1 cellular context compared by ENCODE assay signal in the genomic region with DNA sequence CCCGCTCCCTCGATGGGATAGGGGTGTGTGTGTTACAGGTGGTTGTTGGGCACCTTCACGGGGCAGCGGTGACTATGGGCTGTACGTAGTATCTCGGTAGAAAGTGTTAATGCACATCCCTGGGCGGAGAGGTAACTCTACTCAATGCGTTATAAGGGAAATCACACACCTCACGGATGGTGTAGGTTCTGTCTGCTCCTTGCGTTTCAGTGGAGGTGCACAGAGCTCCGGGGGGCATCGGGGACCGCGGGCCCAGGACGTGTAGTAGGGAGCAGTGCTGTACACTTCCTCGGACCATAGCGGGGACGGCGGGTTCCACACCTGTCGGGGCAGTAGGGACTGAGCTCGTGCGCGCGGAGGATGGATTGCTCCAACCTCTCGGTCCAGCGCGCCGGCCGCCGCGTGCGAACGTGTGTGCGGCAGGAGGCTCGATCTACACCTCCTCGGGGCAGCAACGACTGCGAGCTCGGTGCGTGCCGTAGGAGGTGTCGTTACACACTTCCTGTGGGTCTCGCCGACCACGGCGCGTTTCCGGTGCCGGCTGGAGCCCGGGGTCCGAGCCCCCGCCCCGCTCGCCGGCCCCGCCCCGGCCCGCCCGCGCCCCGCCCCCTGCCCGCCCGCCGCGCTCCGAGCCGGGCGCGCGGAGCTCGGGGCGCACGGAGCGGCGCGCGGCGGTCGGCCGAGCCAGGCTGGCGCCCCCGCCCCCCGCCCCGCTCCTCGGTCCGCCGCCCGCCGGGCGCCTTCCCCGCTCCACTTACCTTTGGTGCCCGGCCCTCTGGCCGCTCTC.
TF ChIP-seq lines count a peak whose summit lies in the region.

A gene with protein sequence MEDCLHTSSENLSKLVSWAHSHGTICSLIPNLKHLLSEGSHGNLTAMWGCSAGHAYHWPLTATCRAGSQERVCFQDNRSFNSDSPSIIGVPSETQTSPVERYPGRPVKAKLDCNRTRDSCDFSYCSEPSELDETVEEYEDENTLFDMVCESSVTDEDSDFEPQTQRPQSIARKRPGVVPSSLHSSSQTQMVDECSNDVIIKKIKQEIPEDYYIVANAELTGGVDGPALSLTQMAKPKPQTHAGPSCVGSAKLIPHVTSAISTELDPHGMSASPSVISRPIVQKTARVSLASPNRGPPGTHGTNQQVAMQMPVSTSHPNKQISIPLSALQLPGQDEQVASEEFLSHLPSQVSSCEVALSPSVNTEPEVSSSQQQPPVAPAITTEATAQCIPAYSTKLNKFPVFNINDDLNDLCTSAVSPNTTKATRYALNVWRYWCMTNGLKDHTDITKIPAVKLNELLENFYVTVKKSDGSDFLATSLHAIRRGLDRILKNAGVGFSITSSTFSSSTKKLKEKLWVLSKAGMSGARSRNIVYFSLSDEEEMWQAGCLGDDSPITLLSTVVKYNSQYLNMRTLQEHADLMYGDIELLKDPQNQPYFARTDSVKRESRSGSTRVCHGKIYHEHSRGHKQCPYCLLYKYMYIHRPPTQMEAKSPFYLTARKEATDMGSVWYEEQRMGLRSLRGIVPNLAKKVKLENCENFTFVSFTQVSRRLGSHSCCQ (plus strand): TSS at position 607 of the 787 bp plus-strand sequence. CDS start 87,254 bp downstream, outside the sequence.

TF ChIP-seq in HepG2, 621 proteins besides CTCF, POLR2A, EP300 and RAD21 (continued from another document):
- TF ChIP-seq, protein P1, sequence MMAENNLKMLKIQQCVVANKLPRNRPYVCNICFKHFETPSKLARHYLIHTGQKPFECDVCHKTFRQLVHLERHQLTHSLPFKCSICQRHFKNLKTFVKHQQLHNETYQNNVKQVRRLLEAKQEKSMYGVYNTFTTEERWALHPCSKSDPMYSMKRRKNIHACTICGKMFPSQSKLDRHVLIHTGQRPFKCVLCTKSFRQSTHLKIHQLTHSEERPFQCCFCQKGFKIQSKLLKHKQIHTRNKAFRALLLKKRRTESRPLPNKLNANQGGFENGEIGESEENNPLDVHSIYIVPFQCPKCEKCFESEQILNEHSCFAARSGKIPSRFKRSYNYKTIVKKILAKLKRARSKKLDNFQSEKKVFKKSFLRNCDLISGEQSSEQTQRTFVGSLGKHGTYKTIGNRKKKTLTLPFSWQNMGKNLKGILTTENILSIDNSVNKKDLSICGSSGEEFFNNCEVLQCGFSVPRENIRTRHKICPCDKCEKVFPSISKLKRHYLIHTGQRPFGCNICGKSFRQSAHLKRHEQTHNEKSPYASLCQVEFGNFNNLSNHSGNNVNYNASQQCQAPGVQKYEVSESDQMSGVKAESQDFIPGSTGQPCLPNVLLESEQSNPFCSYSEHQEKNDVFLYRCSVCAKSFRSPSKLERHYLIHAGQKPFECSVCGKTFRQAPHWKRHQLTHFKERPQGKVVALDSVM (CRISPR knock-in tag; IDR thresholded peaks at IDR 0.05), result no peak
- TF ChIP-seq NCOA2 (CRISPR knock-in tag; IDR thresholded peaks at IDR 0.05), result peak; percentile 60
- TF ChIP-seq NR2F6 (IDR thresholded peaks at IDR 0.05), result no peak
- 0 out of 2 replicates have a peak, but pooled peaks have one; percentile 32 for TF ChIP-seq NR2F6 (CRISPR knock-in tag; IDR thresholded peaks at IDR 0.05)
- TF ChIP-seq RARA (CRISPR knock-in tag; IDR thresholded peaks at IDR 0.05), result peak; percentile 47; the same call in 1 of the 2 replicates
- peak; percentile 70; the same call in 1 of the 2 replicates for TF ChIP-seq ZMYM2 (CRISPR knock-in tag; IDR thresholded peaks at IDR 0.05)
